1 cellular context compared by ENCODE assay signal in the genomic region with DNA sequence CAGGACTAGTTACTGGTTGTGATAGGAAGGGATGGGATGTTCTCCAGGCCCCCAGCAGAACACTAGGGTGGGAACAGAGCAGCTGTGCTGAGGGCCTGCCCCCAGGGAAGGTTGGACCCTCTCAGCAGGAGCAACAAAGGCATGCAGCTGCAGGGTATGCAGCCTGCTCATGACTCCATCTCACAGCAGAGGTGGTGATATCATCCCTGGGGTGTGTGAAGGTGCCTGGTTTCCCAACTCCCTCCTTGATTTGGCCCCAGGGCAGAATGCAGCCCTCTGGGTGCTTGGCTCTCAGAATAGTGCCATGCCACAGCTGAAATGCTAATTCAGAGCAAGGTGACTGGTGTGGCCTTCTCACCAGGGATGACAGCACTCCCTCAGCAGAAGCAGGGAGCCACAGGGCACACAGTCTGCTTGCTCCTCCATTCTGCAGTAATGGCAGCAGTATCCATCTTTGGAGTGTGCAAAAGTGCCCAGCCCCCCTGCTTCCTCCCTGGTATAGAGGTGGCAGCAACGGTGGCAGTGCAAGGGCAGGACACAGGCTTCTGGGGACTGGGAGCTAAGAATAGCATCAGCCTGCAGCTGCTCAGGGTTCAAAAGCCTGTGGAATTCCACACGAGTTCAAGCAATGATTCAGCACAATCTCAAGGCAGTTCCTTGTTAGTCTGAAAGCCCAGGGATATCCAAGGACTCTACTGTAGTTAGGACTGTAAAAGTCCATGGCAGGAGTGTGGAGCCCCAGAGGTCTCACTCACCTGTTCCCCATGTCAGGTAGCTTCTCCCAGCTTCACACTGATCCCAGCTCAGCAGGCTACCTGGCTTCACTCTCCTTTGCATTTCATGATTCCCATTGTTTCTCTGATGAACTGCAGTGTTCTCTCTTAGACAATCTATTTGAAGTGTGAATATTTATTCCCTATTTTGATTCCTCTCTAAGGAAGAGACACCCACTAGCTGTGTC.
TF ChIP-seq lines count a peak whose summit lies in the region.

No MANE protein-coding gene starts in this region.

TF ChIP-seq in WTC11, 78 proteins besides CTCF, POLR2A, EP300 and RAD21 (continued from another document):
- TF ChIP-seq, protein P1, sequence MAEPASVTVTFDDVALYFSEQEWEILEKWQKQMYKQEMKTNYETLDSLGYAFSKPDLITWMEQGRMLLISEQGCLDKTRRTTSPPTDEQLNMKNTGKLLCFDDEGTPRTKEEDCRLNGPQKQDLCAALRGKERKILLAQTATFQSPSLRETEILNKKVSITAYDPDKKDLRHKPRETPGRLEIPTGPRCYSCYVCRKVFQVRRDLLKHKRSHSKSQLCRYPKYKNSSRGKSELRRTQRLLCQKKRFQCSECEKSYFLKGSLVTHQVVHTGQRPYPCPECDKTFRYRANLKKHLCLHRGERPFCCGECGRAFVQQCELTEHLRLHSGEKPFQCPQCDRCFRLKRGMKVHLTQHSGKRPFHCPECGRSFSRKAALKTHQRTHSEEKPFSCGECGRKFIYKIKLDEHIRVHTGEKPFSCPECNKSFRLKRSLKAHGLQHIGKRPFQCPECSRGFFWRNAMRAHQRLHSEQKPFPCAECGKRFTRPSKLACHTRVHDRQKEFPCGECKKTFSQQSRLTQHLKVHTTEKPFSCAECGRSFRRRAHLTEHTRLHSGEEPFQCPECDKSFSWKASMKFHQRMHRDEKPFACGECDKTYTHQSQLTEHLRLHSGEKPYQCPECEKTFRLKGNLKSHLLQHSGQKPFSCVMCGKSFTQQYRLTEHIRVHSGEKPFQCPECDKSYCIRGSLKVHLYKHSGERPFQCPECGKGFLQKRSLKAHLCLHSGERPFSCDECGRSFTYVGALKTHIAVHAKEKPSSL (CRISPR knock-in tag; conservative IDR thresholded peaks at IDR 0.05) = no peak
- TF ChIP-seq GTF2I (CRISPR knock-in tag; conservative IDR thresholded peaks at IDR 0.05) (no peak), SOX15 (CRISPR knock-in tag; IDR thresholded peaks at IDR 0.05) (no peak), CBFB (CRISPR knock-in tag; IDR thresholded peaks at IDR 0.05; ENCODE audit: low read depth) (no peak), EMX1 (CRISPR knock-in tag; IDR thresholded peaks at IDR 0.05) (no peak), ATF1 (CRISPR knock-in tag; IDR thresholded peaks at IDR 0.05) (no peak), PRRX2 (CRISPR knock-in tag; IDR thresholded peaks at IDR 0.05) (no peak), MYBL2 (CRISPR knock-in tag; IDR thresholded peaks at IDR 0.05) (no peak), ZNF317 (CRISPR knock-in tag; IDR thresholded peaks at IDR 0.05; ENCODE audit: borderline replicate concordance, low read depth) (no peak), NFATC4 (CRISPR knock-in tag; IDR thresholded peaks at IDR 0.05) (no peak), ZNF671 (CRISPR knock-in tag; IDR thresholded peaks at IDR 0.05) (no peak)
- TF ChIP-seq, protein P2, sequence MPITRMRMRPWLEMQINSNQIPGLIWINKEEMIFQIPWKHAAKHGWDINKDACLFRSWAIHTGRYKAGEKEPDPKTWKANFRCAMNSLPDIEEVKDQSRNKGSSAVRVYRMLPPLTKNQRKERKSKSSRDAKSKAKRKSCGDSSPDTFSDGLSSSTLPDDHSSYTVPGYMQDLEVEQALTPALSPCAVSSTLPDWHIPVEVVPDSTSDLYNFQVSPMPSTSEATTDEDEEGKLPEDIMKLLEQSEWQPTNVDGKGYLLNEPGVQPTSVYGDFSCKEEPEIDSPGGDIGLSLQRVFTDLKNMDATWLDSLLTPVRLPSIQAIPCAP (CRISPR knock-in tag; IDR thresholded peaks at IDR 0.05) = no peak
- TF ChIP-seq, protein P3, sequence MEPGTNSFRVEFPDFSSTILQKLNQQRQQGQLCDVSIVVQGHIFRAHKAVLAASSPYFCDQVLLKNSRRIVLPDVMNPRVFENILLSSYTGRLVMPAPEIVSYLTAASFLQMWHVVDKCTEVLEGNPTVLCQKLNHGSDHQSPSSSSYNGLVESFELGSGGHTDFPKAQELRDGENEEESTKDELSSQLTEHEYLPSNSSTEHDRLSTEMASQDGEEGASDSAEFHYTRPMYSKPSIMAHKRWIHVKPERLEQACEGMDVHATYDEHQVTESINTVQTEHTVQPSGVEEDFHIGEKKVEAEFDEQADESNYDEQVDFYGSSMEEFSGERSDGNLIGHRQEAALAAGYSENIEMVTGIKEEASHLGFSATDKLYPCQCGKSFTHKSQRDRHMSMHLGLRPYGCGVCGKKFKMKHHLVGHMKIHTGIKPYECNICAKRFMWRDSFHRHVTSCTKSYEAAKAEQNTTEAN (CRISPR knock-in tag; IDR thresholded peaks at IDR 0.05) = no peak
- TF ChIP-seq, protein P4, sequence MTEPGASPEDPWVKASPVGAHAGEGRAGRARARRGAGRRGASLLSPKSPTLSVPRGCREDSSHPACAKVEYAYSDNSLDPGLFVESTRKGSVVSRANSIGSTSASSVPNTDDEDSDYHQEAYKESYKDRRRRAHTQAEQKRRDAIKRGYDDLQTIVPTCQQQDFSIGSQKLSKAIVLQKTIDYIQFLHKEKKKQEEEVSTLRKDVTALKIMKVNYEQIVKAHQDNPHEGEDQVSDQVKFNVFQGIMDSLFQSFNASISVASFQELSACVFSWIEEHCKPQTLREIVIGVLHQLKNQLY (CRISPR knock-in tag; IDR thresholded peaks at IDR 0.05) = no peak
TF ChIP-seq in WTC11: peak in this region for 0.
